20 cellular contexts compared by ENCODE assay signal in genomic region chr1:180185971-180186645, GRCh38. TPM values are rescaled to one million over a fixed set of nuclear protein-coding genes. Genes with fewer than 3 reads are reported as not detected.
"Had no signal": no experiment of that assay in that cellular context is flagged by ENCODE, and none has a peak within 500 bp of the region (broad histone marks: within the 10 kb centered on the region; RNA-seq: fewer than 3 reads in every experiment).

No MANE protein-coding gene starts in this region.

- ATAC-seq: gastroesophageal sphincter; left colon; mucosa of descending colon; naive thymus-derived CD8-positive, alpha-beta T cell; stimulated activated naive CD8-positive, alpha-beta T cell treated with anti-CD3 and anti-CD28 coated beads, Interleukin-15, Interleukin-2, amounts not matched to agents 100 U/mL and 50 U/mL, for 24 hours had no signal

- H3K4me3 Mint-ChIP-seq: naive thymus-derived CD8-positive, alpha-beta T cell; type B pancreatic cell had no signal

- H3K4me1 ChIP-seq: esophagus muscularis mucosa, gastroesophageal sphincter, suprapubic skin, thyroid gland had no signal

- H3K27ac ChIP-seq: epithelial cell of prostate, esophagus muscularis mucosa, gastroesophageal sphincter, ovary, suprapubic skin, thyroid gland had no signal

- H3K27me3 Mint-ChIP-seq: naive thymus-derived CD8-positive, alpha-beta T cell; progenitor cell of endocrine pancreas; type B pancreatic cell had no signal

- H3K9me3 ChIP-seq: esophagus muscularis mucosa, gastroesophageal sphincter, mucosa of descending colon, ovary, suprapubic skin, thyroid gland had no signal

- FAIRE-seq: endometrium, small intestine, urothelium cell line had no signal

- H3K9me3 Mint-ChIP-seq: naive thymus-derived CD8-positive, alpha-beta T cell; type B pancreatic cell had no signal

- DNase-seq: effector memory CD4-positive, alpha-beta T cell; glutamatergic neuron; left colon; right cardiac atrium; small intestine; stimulated activated CD4-positive, alpha-beta T cell treated with anti-CD3 and anti-CD28 coated beads, Interleukin-2, amount 100 ng/mL, for 48 hours; stimulated activated naive CD8-positive, alpha-beta T cell treated with anti-CD3 and anti-CD28 coated beads, Interleukin-15, Interleukin-2, amounts not matched to agents 100 U/mL and 50 U/mL, for 24 hours; thyroid gland had no signal

- H3K4me3 ChIP-seq: esophagus muscularis mucosa, gastroesophageal sphincter, mucosa of descending colon, ovary, suprapubic skin, thyroid gland had no signal

- H3K36me3 ChIP-seq: ovary had no signal

- H3K27me3 ChIP-seq: esophagus muscularis mucosa, gastroesophageal sphincter, ovary, suprapubic skin, thyroid gland had no signal

- H3K27ac Mint-ChIP-seq: progenitor cell of endocrine pancreas, type B pancreatic cell had no signal

RNA-seq across cellular contexts. Expression of gene LHX4, which starts 44.0 kb away (rescaled TPM):
- total RNA-seq: esophagus muscularis mucosa; gastroesophageal sphincter; kidney epithelial cell; naive thymus-derived CD8-positive, alpha-beta T cell; ovary; right cardiac atrium; thyroid gland had no signal
